In the genomic region with DNA sequence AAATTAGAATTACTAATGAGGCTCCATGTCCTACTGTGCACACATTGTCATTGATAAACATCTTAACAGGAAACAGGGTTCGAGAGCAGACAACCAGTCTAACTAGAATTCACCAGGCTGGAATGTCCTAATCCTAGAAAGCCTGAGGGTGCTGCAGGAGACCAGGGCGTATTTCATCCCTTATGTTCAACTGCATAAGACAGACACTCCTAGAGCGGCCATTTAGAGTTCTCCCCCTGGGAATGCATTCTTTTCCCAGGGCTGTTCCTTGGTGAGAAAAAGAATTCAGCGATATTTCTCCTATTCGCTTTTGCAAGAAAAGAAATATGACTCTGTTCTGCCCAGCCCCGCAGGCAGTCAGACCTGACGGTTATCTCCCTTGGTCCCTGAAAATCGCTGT, we compare ENCODE assay signal across 32 cellular contexts.
"Had no signal": no experiment of that assay in that cellular context is flagged by ENCODE, and none has a peak within 500 bp of the region (broad histone marks: within the 10 kb centered on the region; RNA-seq: fewer than 3 reads in every experiment).

No MANE protein-coding gene starts in this region.

- DNase-seq: activated CD4-positive, alpha-beta memory T cell treated with anti-CD3 and anti-CD28 coated beads for 36 hours; activated CD4-positive, alpha-beta T cell treated with anti-CD3 and anti-CD28 coated beads for 36 hours; activated CD4-positive, alpha-beta T cell treated with anti-CD3 and anti-CD28 coated beads, Interleukin-2, amount 10 ng/mL, durations not matched to agents 24 days and 14 days; activated CD4-positive, CD25-positive, alpha-beta regulatory T cell; activated CD4-positive, CD25-positive, alpha-beta regulatory T cell treated with anti-CD3 and anti-CD28 coated beads, Interleukin-2, amount 50 U/mL, for 72 hours; activated CD8-positive, alpha-beta memory T cell treated with anti-CD3 and anti-CD28 coated beads, Interleukin-2, amount 10 ng/mL, durations not matched to agents 7 days and 5 days; activated CD8-positive, alpha-beta memory T cell treated with anti-CD3 and anti-CD28 coated beads, Interleukin-2, amount 50 U/mL, for 4 hours; activated CD8-positive, alpha-beta T cell treated with anti-CD3 and anti-CD28 coated beads, Interleukin-2, amount 10 ng/mL, durations not matched to agents 7 days and 5 days; activated effector memory CD4-positive, alpha-beta T cell treated with anti-CD3 and anti-CD28 coated beads, Interleukin-2, amount 50 U/mL, for 16 hours; activated naive CD4-positive, alpha-beta T cell treated with anti-CD3 and anti-CD28 coated beads for 36 hours; activated naive CD8-positive, alpha-beta T cell treated with anti-CD3 and anti-CD28 coated beads for 36 hours; activated naive CD8-positive, alpha-beta T cell treated with anti-CD3 and anti-CD28 coated beads, Interleukin-2, amount 50 U/mL, for 24 hours; activated T-cell treated with anti-CD3 and anti-CD28 coated beads, Interleukin-2, amount 50 U/mL, for 1 hour; activated T-cell treated with anti-CD3 and anti-CD28 coated beads, Interleukin-2, amount 50 U/mL, for 48 hours; adrenal gland; amygdala; aorta; body of pancreas; caudate nucleus; cortex of kidney; dermis blood vessel endothelial cell; effector CD4-positive, alpha-beta T cell; foreskin fibroblast; head of caudate nucleus; T-helper 17 cell; T1000; WERI-Rb-1 had no signal

- H3K9me3 Mint-ChIP-seq: activated CD4-positive, alpha-beta T cell treated with anti-CD3 and anti-CD28 coated beads, Interleukin-2, amount 10 ng/mL, durations not matched to agents 24 days and 14 days; activated T-helper 2 cell treated with anti-CD3 and anti-CD28 coated beads, Interferon-gamma antibody, Interleukin-2, Interleukin-4, amounts not matched to agents 10 μg/mL and 5 μg/mL and 100 μg/mL, durations not matched to agents 14 hours and 24 hours and 36 hours had no signal

- ATAC-seq: activated CD4-positive, alpha-beta T cell treated with anti-CD3 and anti-CD28 coated beads for 36 hours; activated CD8-positive, alpha-beta memory T cell treated with anti-CD3 and anti-CD28 coated beads, Interleukin-2, amount 10 ng/mL, durations not matched to agents 7 days and 5 days; activated CD8-positive, alpha-beta T cell treated with anti-CD3 and anti-CD28 coated beads, Interleukin-2, amount 10 ng/mL, durations not matched to agents 7 days and 5 days; activated naive CD8-positive, alpha-beta T cell treated with anti-CD3 and anti-CD28 coated beads, Interleukin-2, amount 50 U/mL, for 24 hours; body of pancreas; esophagus mucosa; T-helper 17 cell had no signal

- H3K36me3 Mint-ChIP-seq: activated CD4-positive, alpha-beta memory T cell treated with anti-CD3 and anti-CD28 coated beads for 36 hours; activated CD8-positive, alpha-beta memory T cell treated with anti-CD3 and anti-CD28 coated beads, Interleukin-2, amount 10 ng/mL, durations not matched to agents 7 days and 5 days; activated naive CD4-positive, alpha-beta T cell treated with anti-CD3 and anti-CD28 coated beads, Interleukin-2, amount 50 U/mL, for 24 hours; activated naive CD8-positive, alpha-beta T cell treated with anti-CD3 and anti-CD28 coated beads for 36 hours had no signal

- H3K4me1 ChIP-seq: adrenal gland, body of pancreas had no signal

- H3K4me3 ChIP-seq: adrenal gland, body of pancreas had no signal

- H3K27me3 Mint-ChIP-seq: activated CD4-positive, alpha-beta memory T cell treated with anti-CD3 and anti-CD28 coated beads for 36 hours; activated CD4-positive, alpha-beta T cell treated with anti-CD3 and anti-CD28 coated beads, Interleukin-2, amount 10 ng/mL, durations not matched to agents 24 days and 14 days; activated CD8-positive, alpha-beta memory T cell treated with anti-CD3 and anti-CD28 coated beads, Interleukin-2, amount 10 ng/mL, durations not matched to agents 7 days and 5 days; activated naive CD4-positive, alpha-beta T cell treated with anti-CD3 and anti-CD28 coated beads, Interleukin-2, amount 50 U/mL, for 24 hours; activated naive CD8-positive, alpha-beta T cell treated with anti-CD3 and anti-CD28 coated beads, Interleukin-2, amount 50 U/mL, for 24 hours; T-helper 17 cell had no signal

- H3K27ac Mint-ChIP-seq: activated CD4-positive, alpha-beta memory T cell treated with anti-CD3 and anti-CD28 coated beads for 36 hours; activated CD4-positive, alpha-beta T cell treated with anti-CD3 and anti-CD28 coated beads for 36 hours; activated CD4-positive, alpha-beta T cell treated with anti-CD3 and anti-CD28 coated beads, Interleukin-2, amount 10 ng/mL, durations not matched to agents 24 days and 14 days; activated CD8-positive, alpha-beta memory T cell treated with anti-CD3 and anti-CD28 coated beads, Interleukin-2, amount 10 ng/mL, durations not matched to agents 7 days and 5 days; activated CD8-positive, alpha-beta T cell treated with anti-CD3 and anti-CD28 coated beads, Interleukin-2, amount 10 ng/mL, durations not matched to agents 7 days and 5 days; activated naive CD4-positive, alpha-beta T cell treated with anti-CD3 and anti-CD28 coated beads for 36 hours; activated naive CD4-positive, alpha-beta T cell treated with anti-CD3 and anti-CD28 coated beads, Interleukin-2, amount 50 U/mL, for 24 hours; activated naive CD8-positive, alpha-beta T cell treated with anti-CD3 and anti-CD28 coated beads for 36 hours; activated naive CD8-positive, alpha-beta T cell treated with anti-CD3 and anti-CD28 coated beads, Interleukin-2, amount 50 U/mL, for 24 hours; activated T-helper 1 cell treated with anti-CD3 and anti-CD28 coated beads, Interleukin-12 subunit alpha, Interleukin-12 subunit beta, Interleukin-2, Interleukin-4 antibody, amounts not matched to agents 30 ng/mL and 10 ng/mL and 1 ng/mL, durations not matched to agents 14 hours and 24 hours and 36 hours; activated T-helper 2 cell treated with anti-CD3 and anti-CD28 coated beads, Interferon-gamma antibody, Interleukin-2, Interleukin-4, amounts not matched to agents 10 μg/mL and 5 μg/mL and 100 μg/mL, durations not matched to agents 14 hours and 24 hours and 36 hours; T-helper 17 cell; T-helper 2 cell treated with Interferon-gamma antibody and Interleukin-4, amounts not matched to agents 5 μg/mL and 100 μg/mL, for 36 hours had no signal

- H3K9me3 ChIP-seq: adrenal gland, body of pancreas had no signal

- H3K4me1 Mint-ChIP-seq: activated CD4-positive, alpha-beta T cell treated with anti-CD3 and anti-CD28 coated beads for 36 hours; activated CD4-positive, alpha-beta T cell treated with anti-CD3 and anti-CD28 coated beads, Interleukin-2, amount 10 ng/mL, durations not matched to agents 24 days and 14 days; activated CD8-positive, alpha-beta memory T cell treated with anti-CD3 and anti-CD28 coated beads, Interleukin-2, amount 10 ng/mL, durations not matched to agents 7 days and 5 days; activated naive CD4-positive, alpha-beta T cell treated with anti-CD3 and anti-CD28 coated beads, Interleukin-2, amount 50 U/mL, for 24 hours; activated naive CD8-positive, alpha-beta T cell treated with anti-CD3 and anti-CD28 coated beads for 36 hours; activated naive CD8-positive, alpha-beta T cell treated with anti-CD3 and anti-CD28 coated beads, Interleukin-2, amount 50 U/mL, for 24 hours; T-helper 17 cell had no signal

- H3K27me3 ChIP-seq: adrenal gland, body of pancreas had no signal

- H3K27ac ChIP-seq: adrenal gland, body of pancreas, WERI-Rb-1 had no signal

- H3K36me3 ChIP-seq: adrenal gland, WERI-Rb-1 had no signal

- H3K4me3 Mint-ChIP-seq: activated CD4-positive, alpha-beta memory T cell treated with anti-CD3 and anti-CD28 coated beads for 36 hours; activated CD4-positive, alpha-beta T cell treated with anti-CD3 and anti-CD28 coated beads for 36 hours; activated CD4-positive, alpha-beta T cell treated with anti-CD3 and anti-CD28 coated beads, Interleukin-2, amount 10 ng/mL, durations not matched to agents 24 days and 14 days; activated CD8-positive, alpha-beta memory T cell treated with anti-CD3 and anti-CD28 coated beads, Interleukin-2, amount 10 ng/mL, durations not matched to agents 7 days and 5 days; activated CD8-positive, alpha-beta T cell treated with anti-CD3 and anti-CD28 coated beads, Interleukin-2, amount 10 ng/mL, durations not matched to agents 7 days and 5 days; activated naive CD4-positive, alpha-beta T cell treated with anti-CD3 and anti-CD28 coated beads for 36 hours; activated naive CD4-positive, alpha-beta T cell treated with anti-CD3 and anti-CD28 coated beads, Interleukin-2, amount 50 U/mL, for 24 hours; activated naive CD8-positive, alpha-beta T cell treated with anti-CD3 and anti-CD28 coated beads for 36 hours; activated naive CD8-positive, alpha-beta T cell treated with anti-CD3 and anti-CD28 coated beads, Interleukin-2, amount 50 U/mL, for 24 hours; activated T-helper 1 cell treated with anti-CD3 and anti-CD28 coated beads, Interleukin-12 subunit alpha, Interleukin-12 subunit beta, Interleukin-2, Interleukin-4 antibody, amounts not matched to agents 30 ng/mL and 10 ng/mL and 1 ng/mL, durations not matched to agents 14 hours and 24 hours and 36 hours; T-helper 17 cell; T-helper 2 cell treated with Interferon-gamma antibody and Interleukin-4, amounts not matched to agents 5 μg/mL and 100 μg/mL, for 36 hours had no signal
